11 cellular contexts compared by ENCODE assay signal in the genomic region with DNA sequence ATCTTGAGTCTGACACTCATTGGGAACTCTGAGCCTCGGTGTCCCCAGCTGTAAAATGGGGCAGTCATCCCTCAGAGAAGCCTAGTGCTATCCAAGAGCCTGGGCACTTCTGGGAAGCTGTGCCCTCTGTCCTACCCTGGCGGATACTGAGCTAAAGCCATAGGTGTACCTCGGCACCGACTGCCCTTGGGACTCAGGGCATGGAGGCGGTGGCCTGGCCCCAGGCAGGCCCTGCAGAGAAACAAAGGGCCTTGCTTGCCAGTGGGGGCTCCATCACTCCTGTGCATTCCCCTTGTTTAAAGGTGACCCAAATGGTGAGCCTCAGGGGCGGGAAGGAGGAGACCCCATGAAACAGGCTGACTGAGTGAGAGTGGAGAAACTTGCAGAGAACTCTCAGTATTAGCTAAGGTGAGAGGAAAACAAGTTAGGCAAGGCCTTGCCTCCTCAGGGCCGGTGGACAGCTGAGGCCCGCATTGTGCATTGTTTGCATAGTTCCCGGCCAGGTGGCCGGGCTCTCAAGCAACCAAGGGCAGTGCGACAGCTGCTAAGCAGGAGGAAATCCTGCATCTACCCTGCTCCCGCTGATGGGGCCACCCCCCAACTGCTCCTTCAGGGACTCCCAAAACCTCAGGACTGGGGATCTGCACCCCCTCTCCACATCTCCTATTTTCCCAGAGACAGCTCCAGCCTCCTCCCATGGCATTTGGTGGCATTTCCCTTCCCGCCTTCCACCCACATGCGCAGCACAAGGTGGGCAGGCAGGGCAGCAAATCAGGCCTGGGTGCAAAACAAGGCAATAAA. TPM values are rescaled to one million over a fixed set of nuclear protein-coding genes. Genes with fewer than 3 reads are reported as not detected.
DNase-seq lines count a peak whose midpoint lies in the region; TF ChIP-seq lines count a peak whose summit lies in the region.
"Had no signal": no experiment of that assay in that cellular context is flagged by ENCODE, and none has a peak within 500 bp of the region (broad histone marks: within the 10 kb centered on the region; RNA-seq: fewer than 3 reads in every experiment).

No MANE protein-coding gene starts in this region.

- H3K36me3 Mint-ChIP-seq in MCF 10A (ENCODE audit: insufficient read depth, unreplicated experiment) = no peaks in the 10 kb centered on the region
- H3K36me3 Mint-ChIP-seq in dendritic cell treated with granulocyte-macrophage colony-stimulating factor and Interleukin-4, amounts not matched to agents 40 ng/mL and 50 ng/mL, for 4 days (ENCODE audit: low read depth) = peaks cover 57% of the 10 kb centered on the region
- H3K36me3 Mint-ChIP-seq: stimulated activated naive B cell treated with anti-CD40 and anti-IgM and Interleukin-4, amounts not matched to agents 10 μg/mL and 1 μg/mL and 100 μg/mL, for 72 hours had no signal

- WGBS in thyroid gland, 2 donors = 66 to 73% methylated on average over 10 to 14 of the region's 14 CpGs

- intact Hi-C loops in breast epithelium (cut with DNase I; ENCODE audit: low total_unique reads) = loop anchor here (5.0 kb wide), 1 partner anchor 90 kb away; no protein-coding TSS in a partner anchor
- intact Hi-C loops in MCF 10A (cut with micrococcal nuclease) = loop anchor here (10.0 kb wide), 1 partner anchor 132 kb away; the partner anchor contains the start of gene NCKIPSD
- intact Hi-C loops in dendritic cell treated with granulocyte-macrophage colony-stimulating factor and Interleukin-4, amounts not matched to agents 40 ng/mL and 50 ng/mL, for 4 days (cut with micrococcal nuclease) = no loop called here
- intact Hi-C loops in thyroid gland (cut with DNase I) = no loop called here
- intact Hi-C loops in OCI-LY7 (cut with micrococcal nuclease; ENCODE audit: unreplicated experiment) = no loop called here

- no peak for TF ChIP-seq CTCF in breast epithelium (IDR thresholded peaks at IDR 0.05)
- no peak for TF ChIP-seq CTCF in MCF 10A (IDR thresholded peaks at IDR 0.05; ENCODE audit: unreplicated experiment)
- no peak for TF ChIP-seq CTCF in thyroid gland (IDR thresholded peaks at IDR 0.05)
- no peak for TF ChIP-seq CTCF in OCI-LY7 (conservative IDR thresholded peaks at IDR 0.05; ENCODE audit: low read length)

- TF ChIP-seq POLR2A in breast epithelium (IDR thresholded peaks at IDR 0.05) (no peak), thyroid gland (IDR thresholded peaks at IDR 0.05) (no peak)

- H3K4me1 ChIP-seq in breast epithelium (peaks cover 0 to 4% of the 10 kb centered on the region in 2 donors), thyroid gland (peaks cover 8% of the 10 kb centered on the region in 2 donors), OCI-LY7 (ENCODE audit: insufficient read depth, low read length, poor library complexity, severe bottlenecking) (peaks cover 17% of the 10 kb centered on the region)

- no peaks in the 10 kb centered on the region for H3K79me2 ChIP-seq in OCI-LY7 (ENCODE audit: insufficient read depth, low read depth, low read length)

- no peak overlapping the region for H3K27ac Mint-ChIP-seq in MCF 10A (ENCODE audit: low read depth, unreplicated experiment)
- peak overlapping the region; percentile 39 for H3K27ac Mint-ChIP-seq in dendritic cell treated with granulocyte-macrophage colony-stimulating factor and Interleukin-4, amounts not matched to agents 40 ng/mL and 50 ng/mL, for 4 days

- no peaks in the 10 kb centered on the region for H3K9me3 Mint-ChIP-seq in MCF 10A (ENCODE audit: unreplicated experiment)
- H3K9me3 Mint-ChIP-seq in dendritic cell treated with granulocyte-macrophage colony-stimulating factor and Interleukin-4, amounts not matched to agents 40 ng/mL and 50 ng/mL, for 4 days = no peaks in the 10 kb centered on the region
- H3K9me3 Mint-ChIP-seq: stimulated activated naive B cell treated with anti-CD40 and anti-IgM and Interleukin-4, amounts not matched to agents 10 μg/mL and 1 μg/mL and 100 μg/mL, for 72 hours had no signal

- DNase-seq in breast epithelium (ENCODE audit: low spot score in 2 of 2) (peak in 1 of 2 donors; percentile 45), MCF 10A (ENCODE audit: unreplicated experiment) (no peak), thyroid gland (peak; percentile 7 to 21), OCI-LY7 (ENCODE audit: low spot score) (no peak)
- no peak for DNase-seq in stimulated activated CD4-positive, alpha-beta T cell treated with anti-CD3 and anti-CD28 coated beads, Interleukin-4, amount 100 ng/mL, for 4 hours
- DNase-seq: activated CD8-positive, alpha-beta memory T cell treated with anti-CD3 and anti-CD28 coated beads, Interleukin-2, amount 50 U/mL, for 4 hours; amygdala; dorsolateral prefrontal cortex; stimulated activated CD4-positive, alpha-beta T cell treated with anti-CD3 and anti-CD28 coated beads, Interleukin-2, amount 100 ng/mL, for 48 hours; stimulated activated naive B cell treated with anti-CD40 and anti-IgM and Interleukin-4, amounts not matched to agents 10 μg/mL and 1 μg/mL and 100 μg/mL, for 72 hours had no signal

- H3K27me3 Mint-ChIP-seq in MCF 10A (ENCODE audit: insufficient read depth, unreplicated experiment) = no peaks in the 10 kb centered on the region
- no peaks in the 10 kb centered on the region for H3K27me3 Mint-ChIP-seq in dendritic cell treated with granulocyte-macrophage colony-stimulating factor and Interleukin-4, amounts not matched to agents 40 ng/mL and 50 ng/mL, for 4 days
- H3K27me3 Mint-ChIP-seq: stimulated activated naive B cell treated with anti-CD40 and anti-IgM and Interleukin-4, amounts not matched to agents 10 μg/mL and 1 μg/mL and 100 μg/mL, for 72 hours had no signal

- H4K20me1 ChIP-seq in OCI-LY7 (ENCODE audit: insufficient read depth, low read length) = no peaks in the 10 kb centered on the region

- no peak overlapping the region for H2AFZ ChIP-seq in OCI-LY7 (ENCODE audit: low read length)

- H3K9me3 ChIP-seq in breast epithelium (no peaks in the 10 kb centered on the region), thyroid gland (no peaks in the 10 kb centered on the region), OCI-LY7 (ENCODE audit: low read length) (no peaks in the 10 kb centered on the region)

- no peak overlapping the region for H3K4me3 Mint-ChIP-seq in MCF 10A (ENCODE audit: unreplicated experiment)
- H3K4me3 Mint-ChIP-seq in dendritic cell treated with granulocyte-macrophage colony-stimulating factor and Interleukin-4, amounts not matched to agents 40 ng/mL and 50 ng/mL, for 4 days = no peak overlapping the region
- H3K4me3 Mint-ChIP-seq: stimulated activated naive B cell treated with anti-CD40 and anti-IgM and Interleukin-4, amounts not matched to agents 10 μg/mL and 1 μg/mL and 100 μg/mL, for 72 hours had no signal

- no peaks in the 10 kb centered on the region for H3K27me3 ChIP-seq in breast epithelium
- H3K27me3 ChIP-seq in thyroid gland = no peaks in the 10 kb centered on the region
- H3K27me3 ChIP-seq: dorsolateral prefrontal cortex had no signal

- H3K4me1 Mint-ChIP-seq in MCF 10A (ENCODE audit: insufficient read depth, unreplicated experiment) = no peaks in the 10 kb centered on the region
- peaks cover 75% of the 10 kb centered on the region for H3K4me1 Mint-ChIP-seq in dendritic cell treated with granulocyte-macrophage colony-stimulating factor and Interleukin-4, amounts not matched to agents 40 ng/mL and 50 ng/mL, for 4 days (ENCODE audit: low read depth)

- POLR2A ChIA-PET in MCF 10A (lab: Yijun Ruan, JAX) = interaction anchor here (1.4 to 1.6 kb wide), 3 partner anchors 46 to 113 kb away, joined by 3 to 4 read pairs (median 3); partner anchors contain the start of genes CCDC51, SLC26A6 and TMA7
- POLR2A ChIA-PET in OCI-LY7 (lab: Charles Lee) = interaction anchor here (0.6 kb wide), 1 partner anchor 15 kb away, joined by 3 read pairs; no protein-coding TSS in a partner anchor

- H3K4me2 ChIP-seq in OCI-LY7 (ENCODE audit: low read length) = no peak overlapping the region

- CTCF ChIA-PET in MCF 10A (lab: Yijun Ruan, JAX) (interaction anchor here (1.0 to 1.2 kb wide), 3 partner anchors 9 to 116 kb away, joined by 3 to 4 read pairs (median 4); no protein-coding TSS in a partner anchor), OCI-LY7 (lab: Charles Lee; ENCODE audit: unreplicated experiment) (no interaction called here)

- H3K4me3 ChIP-seq in breast epithelium (no peak overlapping the region), thyroid gland (replicated peaks in 1 of 3) (no peak overlapping the region), OCI-LY7 (ENCODE audit: low read depth, low read length, poor library complexity, severe bottlenecking) (no peak overlapping the region)
- H3K4me3 ChIP-seq: dorsolateral prefrontal cortex had no signal

- H3K9me2 ChIP-seq in OCI-LY7 (ENCODE audit: insufficient read depth, low read length) = no peaks in the 10 kb centered on the region

- H3K36me3 ChIP-seq in breast epithelium = no peaks in the 10 kb centered on the region
- H3K36me3 ChIP-seq in thyroid gland = no peaks in the 10 kb centered on the region
- H3K36me3 ChIP-seq in OCI-LY7 (ENCODE audit: insufficient read depth, low read length) = no peaks in the 10 kb centered on the region

- BruUV-seq in MCF 10A (replicated peaks; lab: Mats Ljungman, UMichigan) (no TSS peak), OCI-LY7 (replicated peaks; lab: Mats Ljungman, UMichigan) (no TSS peak)

- peak overlapping the region; percentile 45 to 57 for H3K27ac ChIP-seq in breast epithelium
- H3K27ac ChIP-seq in thyroid gland = no peak overlapping the region
- H3K27ac ChIP-seq in OCI-LY7 (ENCODE audit: low read depth, low read length, poor library complexity, severe bottlenecking) = no peak overlapping the region

RNA-seq across cellular contexts. Expression of gene PFKFB4, which starts 4.3 kb away (rescaled TPM):
- 1 to 10 TPM; 1.8 to 6.9 (median 5.2) TPM for total RNA-seq in breast epithelium
- total RNA-seq in MCF 10A (2022) = 3.4 and 4.6 TPM in 2 replicates
- 1 to 10 TPM; 2.3 to 4.9 (median 3.2) TPM for total RNA-seq in thyroid gland
- 3.8 and 5.0 TPM in 2 replicates for total RNA-seq in OCI-LY7 (2014; rRNA removed; shearing (Covaris generic))
- total RNA-seq in OCI-LY7 (2022) = 10.8 and 29.0 TPM in 2 replicates

RNA-seq across cellular contexts. Expression of gene UCN2, which starts 11.3 kb away (rescaled TPM):
- total RNA-seq in breast epithelium (under 1 TPM in 1 of 3 donors, not detected in 2; 0.44 TPM), MCF 10A (2022) (1.5 and 3.8 TPM in 2 replicates), thyroid gland (not detected), OCI-LY7 (2022) (not detected in 2 replicates)
- 0.16 TPM in 1 of 2 replicates, not detected in the other for total RNA-seq in OCI-LY7 (2014; rRNA removed; shearing (Covaris generic))

RNA-seq across cellular contexts. Expression of gene COL7A1, which starts 42.8 kb away (rescaled TPM):
- total RNA-seq in breast epithelium = 10 to 100 TPM in 2 of 3 donors, under 1 TPM in 1; 0.48 to 18.6 (median 12.5) TPM
- total RNA-seq in MCF 10A (2022) = 44.2 and 60.5 TPM in 2 replicates
- total RNA-seq in thyroid gland = 1 to 10 TPM in 1 of 4 donors, under 1 TPM in 3; 0.34 to 1.0 (median 0.80) TPM
- 4.1 and 7.9 TPM in 2 replicates for total RNA-seq in OCI-LY7 (2014; rRNA removed; shearing (Covaris generic))
- total RNA-seq in OCI-LY7 (2022) = 7.0 and 10.8 TPM in 2 replicates

RNA-seq across cellular contexts. Expression of gene SHISA5, which starts 48.3 kb away (rescaled TPM):
- total RNA-seq in breast epithelium = 10 to 100 TPM; 65.6 to 90.1 (median 77.0) TPM
- total RNA-seq in MCF 10A (2022) = 131 and 170 TPM in 2 replicates
- total RNA-seq in thyroid gland = 100 to 1,000 TPM in 3 of 4 donors, 10 to 100 TPM in 1; 100.0 to 120 (median 109) TPM
- 80.5 and 102 TPM in 2 replicates for total RNA-seq in OCI-LY7 (2014; rRNA removed; shearing (Covaris generic))
- 97.1 and 97.3 TPM in 2 replicates for total RNA-seq in OCI-LY7 (2022)

RNA-seq across cellular contexts. Expression of gene UQCRC1, which starts 57.1 kb away (rescaled TPM):
- 100 to 1,000 TPM; 163 to 230 (median 180) TPM for total RNA-seq in breast epithelium
- 383 and 413 TPM in 2 replicates for total RNA-seq in MCF 10A (2022)
- 100 to 1,000 TPM; 223 to 439 (median 295) TPM for total RNA-seq in thyroid gland
- 125 and 168 TPM in 2 replicates for total RNA-seq in OCI-LY7 (2014; rRNA removed; shearing (Covaris generic))
- total RNA-seq in OCI-LY7 (2022) = 159 and 194 TPM in 2 replicates

Comparison
In these comparisons a context has a peak if more than half of its experiments do, and no peak if none do; other contexts are left out.
1. DNase-seq: peak in thyroid gland (2 of 2); none in MCF 10A (single experiment), OCI-LY7 (single experiment) and stimulated activated CD4-positive, alpha-beta T cell treated with anti-CD3 and anti-CD28 coated beads, Interleukin-4, amount 100 ng/mL, for 4 hours (0 of 2).
2. H3K27ac ChIP-seq: peak in breast epithelium (2 of 2); none in thyroid gland (0 of 3) and OCI-LY7 (single experiment).
3. intact Hi-C loops: an anchor here in breast epithelium (5.0 kb wide) and MCF 10A (10.0 kb wide); none called in dendritic cell treated with granulocyte-macrophage colony-stimulating factor and Interleukin-4, amounts not matched to agents 40 ng/mL and 50 ng/mL, for 4 days, thyroid gland and OCI-LY7.